Comparison of ENCODE assay signal across 15 cellular contexts in genomic region chr5:68093455-68094159, GRCh38.
"Had no signal": no experiment of that assay in that cellular context is flagged by ENCODE, and none has a peak within 500 bp of the region (broad histone marks: within the 10 kb centered on the region; RNA-seq: fewer than 3 reads in every experiment).

No MANE protein-coding gene starts in this region.

- H3K9me3 ChIP-seq: SK-N-SH had no signal

- H3K4me2 ChIP-seq: SK-N-SH had no signal

- H3K9ac ChIP-seq: SK-N-SH had no signal

- H3K27ac ChIP-seq: RWPE1 had no signal

- DNase-seq: KBM-7, MM.1S, NCI-H1092 treated with DMSO at 0.1 percent for 48 hours, NCI-H1436, NCI-H1694, NCI-H187 treated with DMSO at 0.1 percent for 48 hours, NCI-H2029 treated with DMSO at 0.1 percent for 48 hours, NCI-H2171 treated with DMSO at 0.1 percent for 48 hours, NCI-H524, NCI-H69, NCI-H774, SHP77, SK-N-SH, SW 1271 had no signal
